Comparison of ENCODE assay signal across 1 cellular context in the genomic region with DNA sequence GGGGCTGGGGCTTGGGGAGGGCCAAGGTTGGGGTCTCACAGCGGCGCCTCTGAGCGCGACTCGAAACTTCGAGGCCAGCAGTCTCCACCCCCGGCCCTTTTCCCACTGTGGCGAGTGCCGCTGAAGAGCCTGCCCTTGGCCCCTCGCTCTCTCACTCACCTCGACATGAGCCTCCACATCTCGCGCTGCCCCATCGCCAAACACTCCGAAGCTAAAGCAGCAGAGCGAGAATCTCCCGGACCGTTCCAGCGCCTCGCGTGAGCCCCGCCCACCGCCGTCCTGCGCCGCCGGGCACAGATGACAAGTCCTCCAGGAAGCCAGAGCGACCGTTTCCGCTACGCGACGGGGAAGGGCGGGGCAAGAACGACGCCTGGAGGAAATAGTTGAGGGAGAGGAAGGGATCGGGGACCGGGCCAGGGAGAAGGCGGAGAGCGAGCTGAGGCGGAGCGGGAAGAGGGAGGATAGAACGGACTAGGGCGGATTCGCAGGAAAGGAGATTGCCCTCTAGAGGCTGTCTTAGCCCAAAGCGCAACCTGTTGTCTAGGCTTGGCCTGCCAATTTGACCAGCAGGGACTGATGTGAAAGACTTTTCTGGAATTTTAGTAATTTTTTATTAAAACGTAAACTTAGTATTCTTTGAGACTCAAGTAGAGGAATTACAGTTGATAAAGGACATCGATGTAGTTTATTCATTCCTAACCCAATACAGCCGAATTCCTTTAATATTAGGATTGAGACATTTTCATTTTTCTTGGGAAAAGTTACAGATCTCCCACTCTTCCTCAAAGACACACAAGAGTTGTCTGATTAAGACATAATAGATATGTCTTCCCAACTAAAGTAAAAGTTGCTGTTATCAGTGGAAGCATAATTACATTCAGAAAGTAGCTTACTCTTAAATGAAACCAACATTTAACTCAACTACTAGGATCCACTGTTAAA.
TF ChIP-seq lines count a peak whose summit lies in the region.

A gene with protein sequence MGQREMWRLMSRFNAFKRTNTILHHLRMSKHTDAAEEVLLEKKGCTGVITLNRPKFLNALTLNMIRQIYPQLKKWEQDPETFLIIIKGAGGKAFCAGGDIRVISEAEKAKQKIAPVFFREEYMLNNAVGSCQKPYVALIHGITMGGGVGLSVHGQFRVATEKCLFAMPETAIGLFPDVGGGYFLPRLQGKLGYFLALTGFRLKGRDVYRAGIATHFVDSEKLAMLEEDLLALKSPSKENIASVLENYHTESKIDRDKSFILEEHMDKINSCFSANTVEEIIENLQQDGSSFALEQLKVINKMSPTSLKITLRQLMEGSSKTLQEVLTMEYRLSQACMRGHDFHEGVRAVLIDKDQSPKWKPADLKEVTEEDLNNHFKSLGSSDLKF (minus strand): TSS at position 270 of the 942 bp plus-strand sequence. CDS start 76 bp downstream, at position 194.

TF ChIP-seq in K562, 482 proteins besides CTCF, POLR2A, EP300 and RAD21 (continued from another document and continues in another):
- TF ChIP-seq CSDE1 (IDR thresholded peaks at IDR 0.05) = no peak
- no peak for TF ChIP-seq U2AF1 (optimal IDR thresholded peaks at IDR 0.05; ENCODE audit: low read depth, low read length)
- TF ChIP-seq HMG20A (CRISPR knock-in tag; conservative IDR thresholded peaks at IDR 0.05) = no peak
- TF ChIP-seq, protein P1, sequence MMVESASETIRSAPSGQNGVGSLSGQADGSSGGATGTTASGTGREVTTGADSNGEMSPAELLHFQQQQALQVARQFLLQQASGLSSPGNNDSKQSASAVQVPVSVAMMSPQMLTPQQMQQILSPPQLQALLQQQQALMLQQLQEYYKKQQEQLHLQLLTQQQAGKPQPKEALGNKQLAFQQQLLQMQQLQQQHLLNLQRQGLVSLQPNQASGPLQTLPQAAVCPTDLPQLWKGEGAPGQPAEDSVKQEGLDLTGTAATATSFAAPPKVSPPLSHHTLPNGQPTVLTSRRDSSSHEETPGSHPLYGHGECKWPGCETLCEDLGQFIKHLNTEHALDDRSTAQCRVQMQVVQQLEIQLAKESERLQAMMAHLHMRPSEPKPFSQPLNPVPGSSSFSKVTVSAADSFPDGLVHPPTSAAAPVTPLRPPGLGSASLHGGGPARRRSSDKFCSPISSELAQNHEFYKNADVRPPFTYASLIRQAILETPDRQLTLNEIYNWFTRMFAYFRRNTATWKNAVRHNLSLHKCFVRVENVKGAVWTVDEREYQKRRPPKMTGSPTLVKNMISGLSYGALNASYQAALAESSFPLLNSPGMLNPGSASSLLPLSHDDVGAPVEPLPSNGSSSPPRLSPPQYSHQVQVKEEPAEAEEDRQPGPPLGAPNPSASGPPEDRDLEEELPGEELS (CRISPR knock-in tag; IDR thresholded peaks at IDR 0.05; ENCODE audit: borderline replicate concordance) = no peak
- TF ChIP-seq, protein P2, sequence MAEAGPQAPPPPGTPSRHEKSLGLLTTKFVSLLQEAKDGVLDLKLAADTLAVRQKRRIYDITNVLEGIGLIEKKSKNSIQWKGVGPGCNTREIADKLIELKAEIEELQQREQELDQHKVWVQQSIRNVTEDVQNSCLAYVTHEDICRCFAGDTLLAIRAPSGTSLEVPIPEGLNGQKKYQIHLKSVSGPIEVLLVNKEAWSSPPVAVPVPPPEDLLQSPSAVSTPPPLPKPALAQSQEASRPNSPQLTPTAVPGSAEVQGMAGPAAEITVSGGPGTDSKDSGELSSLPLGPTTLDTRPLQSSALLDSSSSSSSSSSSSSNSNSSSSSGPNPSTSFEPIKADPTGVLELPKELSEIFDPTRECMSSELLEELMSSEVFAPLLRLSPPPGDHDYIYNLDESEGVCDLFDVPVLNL (CRISPR knock-in tag; IDR thresholded peaks at IDR 0.05; ENCODE audit: low read depth) = no peak
- peak; percentile 50; the same call in 1 of the 2 replicates for TF ChIP-seq SOX6 (IDR thresholded peaks at IDR 0.05)
- no peak for TF ChIP-seq BMI1 (IDR thresholded peaks at IDR 0.05; ENCODE audit: low read length)
- TF ChIP-seq U2AF2 (optimal IDR thresholded peaks at IDR 0.05; ENCODE audit: low read depth, low read length) = no peak
- TF ChIP-seq, protein P3, sequence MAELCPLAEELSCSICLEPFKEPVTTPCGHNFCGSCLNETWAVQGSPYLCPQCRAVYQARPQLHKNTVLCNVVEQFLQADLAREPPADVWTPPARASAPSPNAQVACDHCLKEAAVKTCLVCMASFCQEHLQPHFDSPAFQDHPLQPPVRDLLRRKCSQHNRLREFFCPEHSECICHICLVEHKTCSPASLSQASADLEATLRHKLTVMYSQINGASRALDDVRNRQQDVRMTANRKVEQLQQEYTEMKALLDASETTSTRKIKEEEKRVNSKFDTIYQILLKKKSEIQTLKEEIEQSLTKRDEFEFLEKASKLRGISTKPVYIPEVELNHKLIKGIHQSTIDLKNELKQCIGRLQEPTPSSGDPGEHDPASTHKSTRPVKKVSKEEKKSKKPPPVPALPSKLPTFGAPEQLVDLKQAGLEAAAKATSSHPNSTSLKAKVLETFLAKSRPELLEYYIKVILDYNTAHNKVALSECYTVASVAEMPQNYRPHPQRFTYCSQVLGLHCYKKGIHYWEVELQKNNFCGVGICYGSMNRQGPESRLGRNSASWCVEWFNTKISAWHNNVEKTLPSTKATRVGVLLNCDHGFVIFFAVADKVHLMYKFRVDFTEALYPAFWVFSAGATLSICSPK (IDR thresholded peaks at IDR 0.05; ENCODE audit: borderline replicate concordance) = no peak
- no peak for TF ChIP-seq NUFIP1 (IDR thresholded peaks at IDR 0.05; ENCODE audit: partially characterized antibody)
- peak; percentile 80 for TF ChIP-seq ETV5 (CRISPR knock-in tag; IDR thresholded peaks at IDR 0.05; ENCODE audit: low read depth)
- TF ChIP-seq SMARCA4 (IDR thresholded peaks at IDR 0.05) = no peak
- peak; percentile 57; the same call in 1 of the 2 replicates for TF ChIP-seq EP400 (IDR thresholded peaks at IDR 0.05)
- no peak for TF ChIP-seq ZC3H11A (IDR thresholded peaks at IDR 0.05; ENCODE audit: low read depth, low read length)
- no peak for TF ChIP-seq NFIC (IDR thresholded peaks at IDR 0.05)
- no peak for TF ChIP-seq MAFK (IDR thresholded peaks at IDR 0.05; ENCODE audit: low read length)
- no peak for TF ChIP-seq SRSF7 (optimal IDR thresholded peaks at IDR 0.05; ENCODE audit: low read depth, low read length)
- no peak for TF ChIP-seq ZNF551 (CRISPR knock-in tag; IDR thresholded peaks at IDR 0.05)
- no peak for TF ChIP-seq SMARCA5 (IDR thresholded peaks at IDR 0.05)
- no peak for TF ChIP-seq RFX1 (IDR thresholded peaks at IDR 0.05)
- no peak for TF ChIP-seq LARP7 (IDR thresholded peaks at IDR 0.05)
- peak; percentile 65 for TF ChIP-seq FOXM1 (IDR thresholded peaks at IDR 0.05; ENCODE audit: low read depth)
- no peak for TF ChIP-seq FOXM1 (CRISPR knock-in tag; IDR thresholded peaks at IDR 0.05; ENCODE audit: low read depth)
- TF ChIP-seq KLF13 (tag; IDR thresholded peaks at IDR 0.05; ENCODE audit: borderline replicate concordance, low read depth) = peak; percentile 82; the same call in 1 of the 2 replicates
- TF ChIP-seq, protein P4, sequence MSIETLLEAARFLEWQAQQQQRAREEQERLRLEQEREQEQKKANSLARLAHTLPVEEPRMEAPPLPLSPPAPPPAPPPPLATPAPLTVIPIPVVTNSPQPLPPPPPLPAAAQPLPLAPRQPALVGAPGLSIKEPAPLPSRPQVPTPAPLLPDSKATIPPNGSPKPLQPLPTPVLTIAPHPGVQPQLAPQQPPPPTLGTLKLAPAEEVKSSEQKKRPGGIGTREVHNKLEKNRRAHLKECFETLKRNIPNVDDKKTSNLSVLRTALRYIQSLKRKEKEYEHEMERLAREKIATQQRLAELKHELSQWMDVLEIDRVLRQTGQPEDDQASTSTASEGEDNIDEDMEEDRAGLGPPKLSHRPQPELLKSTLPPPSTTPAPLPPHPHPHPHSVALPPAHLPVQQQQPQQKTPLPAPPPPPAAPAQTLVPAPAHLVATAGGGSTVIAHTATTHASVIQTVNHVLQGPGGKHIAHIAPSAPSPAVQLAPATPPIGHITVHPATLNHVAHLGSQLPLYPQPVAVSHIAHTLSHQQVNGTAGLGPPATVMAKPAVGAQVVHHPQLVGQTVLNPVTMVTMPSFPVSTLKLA (conservative IDR thresholded peaks at IDR 0.05) = peak in 1 of 2 experiments; percentile 58; a peak in 1 of 4 replicates
- TF ChIP-seq GABPA (tag; conservative IDR thresholded peaks at IDR 0.05; ENCODE audit: low read depth) = peak; percentile 93
- TF ChIP-seq HDAC8 (tag; IDR thresholded peaks at IDR 0.05) = no peak
- TF ChIP-seq TARDBP (IDR thresholded peaks at IDR 0.05) = no peak
- no peak for TF ChIP-seq RBM15 (IDR thresholded peaks at IDR 0.05; ENCODE audit: insufficient read depth, low read length)
- TF ChIP-seq NR3C1 (CRISPR knock-in tag; IDR thresholded peaks at IDR 0.05) = no peak
- no peak for TF ChIP-seq NR4A1 (CRISPR knock-in tag; IDR thresholded peaks at IDR 0.05)
- TF ChIP-seq NR4A1 (tag; IDR thresholded peaks at IDR 0.05) = no peak
- TF ChIP-seq PTRF (tag; IDR thresholded peaks at IDR 0.05) = no peak
- no peak for TF ChIP-seq ZNF431 (CRISPR knock-in tag; IDR thresholded peaks at IDR 0.05)
- TF ChIP-seq PRPF4 (IDR thresholded peaks at IDR 0.05; ENCODE audit: insufficient read depth, low read depth, low read length, poor library complexity, severe bottlenecking) = no peak
- no peak for TF ChIP-seq ELF2 (CRISPR knock-in tag; IDR thresholded peaks at IDR 0.05)
- no peak for TF ChIP-seq SRSF9 (IDR thresholded peaks at IDR 0.05; ENCODE audit: borderline replicate concordance, low read depth, low read length)
- no peak for TF ChIP-seq EWSR1 (IDR thresholded peaks at IDR 0.05; ENCODE audit: borderline replicate concordance, low read depth, partially characterized antibody)
- TF ChIP-seq, protein P5, sequence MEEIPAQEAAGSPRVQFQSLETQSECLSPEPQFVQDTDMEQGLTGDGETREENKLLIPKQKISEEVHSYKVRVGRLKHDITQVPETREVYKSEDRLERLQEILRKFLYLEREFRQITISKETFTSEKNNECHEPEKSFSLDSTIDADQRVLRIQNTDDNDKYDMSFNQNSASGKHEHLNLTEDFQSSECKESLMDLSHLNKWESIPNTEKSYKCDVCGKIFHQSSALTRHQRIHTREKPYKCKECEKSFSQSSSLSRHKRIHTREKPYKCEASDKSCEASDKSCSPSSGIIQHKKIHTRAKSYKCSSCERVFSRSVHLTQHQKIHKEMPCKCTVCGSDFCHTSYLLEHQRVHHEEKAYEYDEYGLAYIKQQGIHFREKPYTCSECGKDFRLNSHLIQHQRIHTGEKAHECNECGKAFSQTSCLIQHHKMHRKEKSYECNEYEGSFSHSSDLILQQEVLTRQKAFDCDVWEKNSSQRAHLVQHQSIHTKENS (CRISPR knock-in tag; IDR thresholded peaks at IDR 0.05) = no peak
- TF ChIP-seq, protein P6, sequence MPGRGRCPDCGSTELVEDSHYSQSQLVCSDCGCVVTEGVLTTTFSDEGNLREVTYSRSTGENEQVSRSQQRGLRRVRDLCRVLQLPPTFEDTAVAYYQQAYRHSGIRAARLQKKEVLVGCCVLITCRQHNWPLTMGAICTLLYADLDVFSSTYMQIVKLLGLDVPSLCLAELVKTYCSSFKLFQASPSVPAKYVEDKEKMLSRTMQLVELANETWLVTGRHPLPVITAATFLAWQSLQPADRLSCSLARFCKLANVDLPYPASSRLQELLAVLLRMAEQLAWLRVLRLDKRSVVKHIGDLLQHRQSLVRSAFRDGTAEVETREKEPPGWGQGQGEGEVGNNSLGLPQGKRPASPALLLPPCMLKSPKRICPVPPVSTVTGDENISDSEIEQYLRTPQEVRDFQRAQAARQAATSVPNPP (IDR thresholded peaks at IDR 0.05; ENCODE audit: borderline replicate concordance, insufficient read depth, insufficient read length) = no peak
- TF ChIP-seq, protein P7, sequence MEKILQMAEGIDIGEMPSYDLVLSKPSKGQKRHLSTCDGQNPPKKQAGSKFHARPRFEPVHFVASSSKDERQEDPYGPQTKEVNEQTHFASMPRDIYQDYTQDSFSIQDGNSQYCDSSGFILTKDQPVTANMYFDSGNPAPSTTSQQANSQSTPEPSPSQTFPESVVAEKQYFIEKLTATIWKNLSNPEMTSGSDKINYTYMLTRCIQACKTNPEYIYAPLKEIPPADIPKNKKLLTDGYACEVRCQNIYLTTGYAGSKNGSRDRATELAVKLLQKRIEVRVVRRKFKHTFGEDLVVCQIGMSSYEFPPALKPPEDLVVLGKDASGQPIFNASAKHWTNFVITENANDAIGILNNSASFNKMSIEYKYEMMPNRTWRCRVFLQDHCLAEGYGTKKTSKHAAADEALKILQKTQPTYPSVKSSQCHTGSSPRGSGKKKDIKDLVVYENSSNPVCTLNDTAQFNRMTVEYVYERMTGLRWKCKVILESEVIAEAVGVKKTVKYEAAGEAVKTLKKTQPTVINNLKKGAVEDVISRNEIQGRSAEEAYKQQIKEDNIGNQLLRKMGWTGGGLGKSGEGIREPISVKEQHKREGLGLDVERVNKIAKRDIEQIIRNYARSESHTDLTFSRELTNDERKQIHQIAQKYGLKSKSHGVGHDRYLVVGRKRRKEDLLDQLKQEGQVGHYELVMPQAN (IDR thresholded peaks at IDR 0.05; ENCODE audit: borderline replicate concordance) = no peak
- TF ChIP-seq KDM4B (IDR thresholded peaks at IDR 0.05; ENCODE audit: borderline replicate concordance in 2 of 2, low read depth in 1 of 2) = no peak; a peak in 1 of 4 replicates
- no peak for TF ChIP-seq GATAD2A (IDR thresholded peaks at IDR 0.05)
- TF ChIP-seq ZNF79 (CRISPR knock-in tag; IDR thresholded peaks at IDR 0.05; ENCODE audit: low read depth) = no peak
- TF ChIP-seq NFATC3 (IDR thresholded peaks at IDR 0.05) = no peak
- no peak for TF ChIP-seq SAP30 (IDR thresholded peaks at IDR 0.05; ENCODE audit: borderline replicate concordance, insufficient read depth, low read depth, low read length, poor library complexity, severe bottlenecking)
- TF ChIP-seq, protein P8, sequence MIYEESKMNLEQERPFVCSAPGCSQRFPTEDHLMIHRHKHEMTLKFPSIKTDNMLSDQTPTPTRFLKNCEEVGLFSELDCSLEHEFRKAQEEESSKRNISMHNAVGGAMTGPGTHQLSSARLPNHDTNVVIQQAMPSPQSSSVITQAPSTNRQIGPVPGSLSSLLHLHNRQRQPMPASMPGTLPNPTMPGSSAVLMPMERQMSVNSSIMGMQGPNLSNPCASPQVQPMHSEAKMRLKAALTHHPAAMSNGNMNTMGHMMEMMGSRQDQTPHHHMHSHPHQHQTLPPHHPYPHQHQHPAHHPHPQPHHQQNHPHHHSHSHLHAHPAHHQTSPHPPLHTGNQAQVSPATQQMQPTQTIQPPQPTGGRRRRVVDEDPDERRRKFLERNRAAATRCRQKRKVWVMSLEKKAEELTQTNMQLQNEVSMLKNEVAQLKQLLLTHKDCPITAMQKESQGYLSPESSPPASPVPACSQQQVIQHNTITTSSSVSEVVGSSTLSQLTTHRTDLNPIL (CRISPR knock-in tag; IDR thresholded peaks at IDR 0.05) = no peak
- TF ChIP-seq SNIP1 (IDR thresholded peaks at IDR 0.05; ENCODE audit: low read depth) = peak; percentile 94
- TF ChIP-seq KDM5B (IDR thresholded peaks at IDR 0.05; ENCODE audit: insufficient replicate concordance, low read depth, low read length) = peak; percentile 55
- TF ChIP-seq NCOA1 (IDR thresholded peaks at IDR 0.05; ENCODE audit: low read depth) = peak; percentile 42; the same call in 1 of the 2 replicates
